8 cellular contexts compared by ENCODE assay signal in the genomic region with DNA sequence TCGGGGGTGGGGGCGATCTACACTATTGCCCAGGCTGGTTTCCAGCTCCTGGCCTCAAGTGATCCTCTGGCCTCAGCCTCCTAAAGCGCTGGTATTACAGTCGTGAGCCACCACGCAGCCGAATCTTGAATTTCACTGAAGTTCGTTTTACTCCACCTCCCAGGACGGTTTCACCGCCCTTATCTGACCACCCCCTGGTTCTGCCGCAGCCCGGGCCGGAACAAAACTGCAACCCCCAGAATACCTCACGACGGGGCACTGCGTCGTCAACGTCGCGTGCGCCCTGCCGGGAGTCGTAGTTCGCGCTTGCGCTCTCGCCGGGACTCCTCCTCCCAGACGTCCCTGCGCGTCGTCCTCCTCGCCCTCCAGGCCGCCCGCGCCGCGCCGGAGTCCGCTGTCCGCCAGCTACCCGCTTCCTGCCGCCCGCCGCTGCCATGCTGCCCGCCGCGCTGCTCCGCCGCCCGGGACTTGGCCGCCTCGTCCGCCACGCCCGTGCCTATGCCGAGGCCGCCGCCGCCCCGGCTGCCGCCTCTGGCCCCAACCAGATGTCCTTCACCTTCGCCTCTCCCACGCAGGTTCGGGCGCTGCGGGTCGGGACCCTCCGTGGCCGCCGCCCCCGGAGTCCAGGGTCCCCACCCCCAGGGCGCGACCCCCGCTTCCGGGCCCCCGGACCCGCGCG. TPM values are rescaled to one million over a fixed set of nuclear protein-coding genes. Genes with fewer than 3 reads are reported as not detected.
DNase-seq lines count a peak whose midpoint lies in the region; FAIRE-seq and TF ChIP-seq lines count a peak whose summit lies in the region.

A gene (plus strand): TSS at position 335 of the 679 bp plus-strand sequence. CDS start 100 bp downstream, at position 435.

- WGBS in stomach, 5 donors, result 0 to 1% (median 1%) methylated on average over 16 to 77 of the region's 79 CpGs

- TF ChIP-seq EP300 in neural cell (conservative IDR thresholded peaks at IDR 0.05; ENCODE audit: poor library complexity, severe bottlenecking) (peak; percentile 60), stomach (IDR thresholded peaks at IDR 0.05) (no peak)

- intact Hi-C loops in stomach (cut with DNase I; ENCODE audit: low total_unique reads), result no loop called here

- H3K27me3 ChIP-seq in SJSA1 (replicated peaks) (peaks cover 5% of the 10 kb centered on the region), neural cell (ENCODE audit: insufficient read depth, low read depth, low read length) (no peaks in the 10 kb centered on the region), stomach (peaks cover 0 to 19% (median 9%) of the 10 kb centered on the region in 3 donors)

- H2AFZ ChIP-seq in neural cell (ENCODE audit: low read depth, low read length), result peak within 1 kb of the TSS; percentile 14

- no peaks in the 10 kb centered on the region for H4K20me1 ChIP-seq in neural cell (ENCODE audit: insufficient read depth)

- H3K79me2 ChIP-seq in neural cell (replicated peaks; ENCODE audit: insufficient read depth, low read length), result no peaks in the 10 kb centered on the region

- H3K4me3 ChIP-seq in SJSA1 (peak within 1 kb of the TSS; percentile 90), fibroblast of villous mesenchyme (ENCODE audit: low read depth, low read length) (peak within 1 kb of the TSS; percentile 70), neural cell (ENCODE audit: low read length) (peak within 1 kb of the TSS; percentile 88), stomach (peak within 1 kb of the TSS; percentile 76 to 92 (median 84))

- peaks cover 66% of the 10 kb centered on the region for H3K4me1 ChIP-seq in SJSA1 (replicated peaks)
- H3K4me1 ChIP-seq in stomach, result peaks cover 69 to 91% (median 91%) of the 10 kb centered on the region in 4 donors

- H3K9me3 ChIP-seq in SJSA1 (replicated peaks) (no peaks in the 10 kb centered on the region), neural cell (ENCODE audit: low read length) (no peaks in the 10 kb centered on the region), stomach (no peaks in the 10 kb centered on the region)

- peak within 1 kb of the TSS; percentile 84 for H3K4me2 ChIP-seq in neural cell (ENCODE audit: low read length)

- H3K9me2 ChIP-seq in neural cell (ENCODE audit: insufficient read depth, low read length), result no peaks in the 10 kb centered on the region

- no peak for TF ChIP-seq RAD21 in neural cell (conservative IDR thresholded peaks at IDR 0.05)

- TF ChIP-seq CTCF in fibroblast of villous mesenchyme (IDR thresholded peaks at IDR 0.05; ENCODE audit: insufficient read depth, low read depth, low read length) (no peak), neural cell (IDR thresholded peaks at IDR 0.05; ENCODE audit: poor library complexity, severe bottlenecking) (no peak), stomach (IDR thresholded peaks at IDR 0.05) (no peak)

- peak; percentile 72 for FAIRE-seq in H54 (lab: Jason Lieb, UNC)

- H3K9ac ChIP-seq in neural cell (ENCODE audit: low read length), result peak within 1 kb of the TSS; percentile 82

- DNase-seq in DMS53 treated with DMSO at 0.1 percent for 48 hours (lab: John Stamatoyannopoulos, UW; ENCODE audit: unreplicated experiment) (peak; percentile 80), H54 (ENCODE audit: insufficient read length, low spot score) (peak; percentile 98), MV-4-11 (lab: John Stamatoyannopoulos, UW) (peak; percentile 95), SJSA1 (ENCODE audit: low read depth in 1 of 2, low spot score in 2 of 2) (peak; percentile 87 to 96), activated gamma-delta T cell treated with Interleukin-2 at 50 U/mL for 16 hours (peak; percentile 96), fibroblast of villous mesenchyme (ENCODE audit: low read depth) (peak; percentile 95), stomach (peak; percentile 96)

- H3K36me3 ChIP-seq in SJSA1 (peaks cover 25% of the 10 kb centered on the region), neural cell (ENCODE audit: insufficient read depth, low read length) (no peaks in the 10 kb centered on the region), stomach (peaks cover 0 to 5% (median 0%) of the 10 kb centered on the region in 4 donors)

- H3K27ac ChIP-seq in SJSA1 (peak within 1 kb of the TSS; percentile 29; the same call in 1 of the 2 replicates), neural cell (ENCODE audit: low read length) (peak within 1 kb of the TSS; percentile 73), stomach (peak within 1 kb of the TSS; percentile 90 to 100 (median 95))

- TF ChIP-seq POLR2A in H54 (IDR thresholded peaks at IDR 0.05; ENCODE audit: low read depth, low read length), result peak; percentile 86
- TF ChIP-seq POLR2A in stomach (IDR thresholded peaks at IDR 0.05), result no peak

- peaks cover 4% of the 10 kb centered on the region for H3F3A ChIP-seq in neural cell (ENCODE audit: insufficient read depth, low read length, poor library complexity, severe bottlenecking)

TF ChIP-seq in neural cell, 6 proteins besides CTCF, POLR2A, EP300 and RAD21:
- TF ChIP-seq, protein P1, sequence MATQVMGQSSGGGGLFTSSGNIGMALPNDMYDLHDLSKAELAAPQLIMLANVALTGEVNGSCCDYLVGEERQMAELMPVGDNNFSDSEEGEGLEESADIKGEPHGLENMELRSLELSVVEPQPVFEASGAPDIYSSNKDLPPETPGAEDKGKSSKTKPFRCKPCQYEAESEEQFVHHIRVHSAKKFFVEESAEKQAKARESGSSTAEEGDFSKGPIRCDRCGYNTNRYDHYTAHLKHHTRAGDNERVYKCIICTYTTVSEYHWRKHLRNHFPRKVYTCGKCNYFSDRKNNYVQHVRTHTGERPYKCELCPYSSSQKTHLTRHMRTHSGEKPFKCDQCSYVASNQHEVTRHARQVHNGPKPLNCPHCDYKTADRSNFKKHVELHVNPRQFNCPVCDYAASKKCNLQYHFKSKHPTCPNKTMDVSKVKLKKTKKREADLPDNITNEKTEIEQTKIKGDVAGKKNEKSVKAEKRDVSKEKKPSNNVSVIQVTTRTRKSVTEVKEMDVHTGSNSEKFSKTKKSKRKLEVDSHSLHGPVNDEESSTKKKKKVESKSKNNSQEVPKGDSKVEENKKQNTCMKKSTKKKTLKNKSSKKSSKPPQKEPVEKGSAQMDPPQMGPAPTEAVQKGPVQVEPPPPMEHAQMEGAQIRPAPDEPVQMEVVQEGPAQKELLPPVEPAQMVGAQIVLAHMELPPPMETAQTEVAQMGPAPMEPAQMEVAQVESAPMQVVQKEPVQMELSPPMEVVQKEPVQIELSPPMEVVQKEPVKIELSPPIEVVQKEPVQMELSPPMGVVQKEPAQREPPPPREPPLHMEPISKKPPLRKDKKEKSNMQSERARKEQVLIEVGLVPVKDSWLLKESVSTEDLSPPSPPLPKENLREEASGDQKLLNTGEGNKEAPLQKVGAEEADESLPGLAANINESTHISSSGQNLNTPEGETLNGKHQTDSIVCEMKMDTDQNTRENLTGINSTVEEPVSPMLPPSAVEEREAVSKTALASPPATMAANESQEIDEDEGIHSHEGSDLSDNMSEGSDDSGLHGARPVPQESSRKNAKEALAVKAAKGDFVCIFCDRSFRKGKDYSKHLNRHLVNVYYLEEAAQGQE (IDR thresholded peaks at IDR 0.05; ENCODE audit: borderline replicate concordance), result no peak
- peak; percentile 81 for TF ChIP-seq POLR2AphosphoS5 (IDR thresholded peaks at IDR 0.05)
- peak; percentile 19 for TF ChIP-seq SMC3 (conservative IDR thresholded peaks at IDR 0.05; ENCODE audit: poor library complexity)
- TF ChIP-seq MXI1 (conservative IDR thresholded peaks at IDR 0.05; ENCODE audit: poor library complexity, severe bottlenecking), result peak; percentile 74

RNA-seq across cellular contexts. Expression of the gene that starts here (rescaled TPM):
- 42.4 and 68.8 TPM in 2 replicates for total RNA-seq in SJSA1 (2014; rRNA removed; shearing (Covaris generic))
- 12.1 and 15.1 TPM in 2 replicates for total RNA-seq in fibroblast of villous mesenchyme
- polyA plus RNA-seq in neural cell, result 22.8 and 47.8 TPM in 2 replicates
- 9.0 and 13.3 TPM in 2 replicates for polyA minus RNA-seq in neural cell
- total RNA-seq in stomach, result 100 to 1,000 TPM in 2 of 5 donors, 10 to 100 TPM in 3; 26.4 to 905 (median 37.9) TPM
- polyA plus RNA-seq in stomach, result 100 to 1,000 TPM; 355 to 508 (median 358) TPM

Comparison
In these comparisons a context has a peak if more than half of its experiments do, and no peak if none do; other contexts are left out.
1. Peak in every context shown above with its lines: DNase-seq, H3K4me3 ChIP-seq and H3K27ac ChIP-seq.
2. H3K27ac ChIP-seq: peak in every context shown above with its lines; median percentile 95 in stomach; 73 in neural cell; 29 in SJSA1.